ENCODE assay signal across 3 cellular contexts in genomic region chr13:102359264-102359663, GRCh38.
TF ChIP-seq lines count a peak whose summit lies in the region.

No MANE protein-coding gene starts in this region.

TF ChIP-seq in HepG2, 621 proteins besides CTCF, POLR2A, EP300 and RAD21:
- TF ChIP-seq ATF7 (IDR thresholded peaks at IDR 0.05) (peak; percentile 53), ATF7 (CRISPR knock-in tag; IDR thresholded peaks at IDR 0.05) (no peak), MAFF (IDR thresholded peaks at IDR 0.05; ENCODE audit: low read depth, low read length) (peak; percentile 59; the same call in 1 of the 2 replicates), MEF2D (CRISPR knock-in tag; IDR thresholded peaks at IDR 0.05) (no peak), CHD4 (IDR thresholded peaks at IDR 0.05; ENCODE audit: borderline replicate concordance, low read length) (no peak), MAFK (conservative IDR thresholded peaks at IDR 0.05 in 1 of 2, IDR thresholded peaks at IDR 0.05 in 1 of 2; ENCODE audit: low read length in 2 of 2) (peak; percentile 47 to 74)

TF ChIP-seq in A549, 52 proteins besides CTCF, POLR2A, EP300 and RAD21:
- TF ChIP-seq E2F6 (IDR thresholded peaks at IDR 0.05; ENCODE audit: borderline replicate concordance, low read depth) (no peak), MAFK (IDR thresholded peaks at IDR 0.05; ENCODE audit: partially characterized antibody) (peak; percentile 28)

TF ChIP-seq in IMR-90, 13 proteins besides CTCF, POLR2A, EP300 and RAD21:
- TF ChIP-seq SMC3 (IDR thresholded peaks at IDR 0.05; ENCODE audit: low read depth, low read length), result no peak
- peak; percentile 61 for TF ChIP-seq MAFK (IDR thresholded peaks at IDR 0.05; ENCODE audit: low read depth, low read length)
- no peak for TF ChIP-seq RFX5 (IDR thresholded peaks at IDR 0.05; ENCODE audit: low read depth, low read length)
